8 cellular contexts compared by ENCODE assay signal in the genomic region with DNA sequence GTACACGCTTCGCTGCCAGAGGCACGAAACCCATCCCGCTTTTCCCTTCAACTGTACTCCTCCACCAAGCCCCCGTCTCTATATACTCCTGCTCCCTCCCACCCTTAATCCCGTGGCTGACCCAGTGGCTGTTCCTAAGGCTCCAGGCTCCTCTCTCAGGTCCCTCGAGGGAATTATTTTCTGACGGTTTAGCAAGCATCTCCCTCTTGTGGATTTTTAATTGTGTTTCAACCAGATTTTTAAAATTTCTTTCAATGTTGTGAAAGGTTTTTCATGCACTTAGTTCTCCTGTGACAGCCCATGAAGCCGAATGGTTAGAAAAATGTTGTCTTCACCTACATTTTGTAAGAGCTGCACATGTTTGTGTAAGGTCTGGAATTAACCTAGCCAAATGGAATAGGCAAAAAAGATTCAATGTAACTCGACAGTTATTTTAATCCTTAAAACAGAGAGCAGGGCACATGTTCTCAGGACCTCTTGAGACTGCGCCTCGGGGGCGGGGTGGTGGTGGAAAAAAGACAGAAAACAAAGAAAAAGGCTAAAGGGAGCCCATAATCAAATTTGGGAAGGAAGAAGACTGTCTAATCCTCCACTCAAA. TPM values are rescaled to one million over a fixed set of nuclear protein-coding genes. Genes with fewer than 3 reads are reported as not detected.
DNase-seq lines count a peak whose midpoint lies in the region; ATAC-seq and TF ChIP-seq lines count a peak whose summit lies in the region.

No MANE protein-coding gene starts in this region.

- peak overlapping the region; percentile 98 for H3K4me3 ChIP-seq in NT2/D1 (ENCODE audit: insufficient read length, low read depth)
- peak overlapping the region; percentile 63 to 98 for H3K4me3 ChIP-seq in mesenchymal stem cell (ENCODE audit: insufficient read depth in 1 of 2, low read depth in 1 of 2, low read length in 2 of 2)
- peak overlapping the region; percentile 74 to 98 for H3K4me3 ChIP-seq in uterus

- H3K18ac ChIP-seq in mesenchymal stem cell (ENCODE audit: low read depth in 1 of 2, low read length in 2 of 2) = peak overlapping the region in 1 of 2 experiments; percentile 37

- H2AFZ ChIP-seq in mesenchymal stem cell (ENCODE audit: low read depth, low read length) = no peak overlapping the region

- peak overlapping the region; percentile 81 for H3K4me2 ChIP-seq in mesenchymal stem cell (ENCODE audit: low read length, poor library complexity, severe bottlenecking)

- intact Hi-C loops in uterus (cut with DNase I; ENCODE audit: low total_unique reads) = no loop called here

- H2AK5ac ChIP-seq in mesenchymal stem cell (ENCODE audit: low read length, severe bottlenecking) = no peak overlapping the region

- ATAC-seq in HG02884 (IDR thresholded peaks at IDR 0.05; ENCODE audit: unreplicated experiment) (peak; percentile 35), HG02642 (IDR thresholded peaks at IDR 0.05; ENCODE audit: poor library complexity, unreplicated experiment) (no peak)

- H3K36me3 ChIP-seq in NT2/D1 (ENCODE audit: insufficient read depth, insufficient read length, low read length) = peaks cover 5% of the 10 kb centered on the region
- H3K36me3 ChIP-seq in mesenchymal stem cell (ENCODE audit: control insufficient read depth in 1 of 2, insufficient read depth in 2 of 2, low read depth in 1 of 2, low read length in 2 of 2) = no peaks in the 10 kb centered on the region
- H3K36me3 ChIP-seq in uterus = no peaks in the 10 kb centered on the region

- TF ChIP-seq POLR2A in uterus (IDR thresholded peaks at IDR 0.05) = no peak

- H3K9ac ChIP-seq in NT2/D1 (ENCODE audit: insufficient read length, low read depth) (peak overlapping the region; percentile 70), mesenchymal stem cell (ENCODE audit: low read length) (peak overlapping the region; percentile 96)

- H3K4me1 ChIP-seq in NT2/D1 (ENCODE audit: insufficient read depth, insufficient read length) (no peaks in the 10 kb centered on the region), mesenchymal stem cell (ENCODE audit: control insufficient read depth, insufficient read depth, low read depth, low read length) (peaks cover 2% of the 10 kb centered on the region), uterus (peaks cover 4 to 7% of the 10 kb centered on the region in 2 donors)

- no peak overlapping the region for H4K91ac ChIP-seq in mesenchymal stem cell (ENCODE audit: low read length)

- H3K27ac ChIP-seq in mesenchymal stem cell (ENCODE audit: low read length, poor library complexity, severe bottlenecking) (peak overlapping the region; percentile 78), uterus (peak overlapping the region; percentile 59 to 82)

- peak overlapping the region; percentile 7 for H4K8ac ChIP-seq in mesenchymal stem cell (ENCODE audit: low read length)

- peak; percentile 54 for DNase-seq in DMS153 treated with DMSO at 0.1 percent for 48 hours (lab: John Stamatoyannopoulos, UW; ENCODE audit: unreplicated experiment)
- no peak for DNase-seq in NT2/D1 (ENCODE audit: low read depth, low spot score)
- DNase-seq in dedifferentiated amniotic fluid mesenchymal stem cell (ENCODE audit: extremely low spot score) = peak; percentile 85
- DNase-seq in mesenchymal stem cell = peak; percentile 95
- no peak for DNase-seq in uterus
- DNase-seq in mesenteric fat pad (ENCODE audit: low spot score) = no peak

- no peak overlapping the region for H3K14ac ChIP-seq in mesenchymal stem cell (ENCODE audit: low read length in 2 of 2)

- no peaks in the 10 kb centered on the region for H3K27me3 ChIP-seq in NT2/D1 (ENCODE audit: insufficient read depth, insufficient read length)
- no peaks in the 10 kb centered on the region for H3K27me3 ChIP-seq in mesenchymal stem cell (ENCODE audit: control insufficient read depth in 1 of 2, insufficient read depth in 1 of 2, low read length in 2 of 2)
- H3K27me3 ChIP-seq in uterus = no peaks in the 10 kb centered on the region

- no peak overlapping the region for H2BK12ac ChIP-seq in mesenchymal stem cell (ENCODE audit: low read length in 2 of 2)

- WGBS in mesenchymal stem cell = 31% methylated on average over 12 of the region's 13 CpGs

- H3K9me3 ChIP-seq in NT2/D1 (ENCODE audit: insufficient read depth, low read length) = no peaks in the 10 kb centered on the region
- H3K9me3 ChIP-seq in mesenchymal stem cell (ENCODE audit: control insufficient read depth, low read length) = no peaks in the 10 kb centered on the region
- H3K9me3 ChIP-seq in uterus = no peaks in the 10 kb centered on the region

- TF ChIP-seq CTCF in uterus (IDR thresholded peaks at IDR 0.05) = peak; percentile 37 to 48 (median 43)

- H3K23ac ChIP-seq in mesenchymal stem cell (ENCODE audit: low read length in 2 of 2) = no peak overlapping the region

- no peak overlapping the region for H2BK15ac ChIP-seq in mesenchymal stem cell (ENCODE audit: low read depth, poor library complexity, severe bottlenecking)

- H3K4ac ChIP-seq in mesenchymal stem cell (ENCODE audit: low read depth in 1 of 2, low read length in 2 of 2) = no peak overlapping the region

- no peak overlapping the region for H2BK5ac ChIP-seq in mesenchymal stem cell (ENCODE audit: low read depth, low read length, poor library complexity, severe bottlenecking)

- no peak overlapping the region for H2BK120ac ChIP-seq in mesenchymal stem cell (ENCODE audit: low read depth, low read length)

- peaks cover 2% of the 10 kb centered on the region for H3K79me1 ChIP-seq in mesenchymal stem cell (replicated peaks; ENCODE audit: low read length, poor library complexity, severe bottlenecking)

RNA-seq across cellular contexts. Expression of a gene that starts 0.6 kb away (rescaled TPM):
- 10.4 TPM for polyA plus RNA-seq in mesenchymal stem cell (2013, experiment 1 of 2)
- 10.8 TPM for polyA plus RNA-seq in mesenchymal stem cell (2013, experiment 2 of 2)
- total RNA-seq in uterus (10 to 100 TPM; 16.5 to 41.8 (median 33.3) TPM), mesenteric fat pad (19.8 TPM)

RNA-seq across cellular contexts. Expression of a gene that starts 24.7 kb away (rescaled TPM):
- polyA plus RNA-seq in mesenchymal stem cell (2013, experiment 1 of 2) = 15.9 TPM
- 21.8 TPM for polyA plus RNA-seq in mesenchymal stem cell (2013, experiment 2 of 2)
- 10 to 100 TPM in 1 of 4 donors, not detected in 3; 22.7 TPM for total RNA-seq in uterus
- total RNA-seq in mesenteric fat pad = 0.35 TPM

RNA-seq across cellular contexts. Expression of a gene that starts 31.1 kb away (rescaled TPM):
- polyA plus RNA-seq in mesenchymal stem cell (2013, experiment 1 of 2) = 44.1 TPM
- polyA plus RNA-seq in mesenchymal stem cell (2013, experiment 2 of 2) = 43.4 TPM
- 10 to 100 TPM in 3 of 4 donors, 1 to 10 TPM in 1; 1.2 to 24.1 (median 20.3) TPM for total RNA-seq in uterus
- total RNA-seq in mesenteric fat pad = 25.4 TPM

Comparison
In these comparisons a context has a peak if more than half of its experiments do, and no peak if none do; other contexts are left out.
1. DNase-seq: peak in DMS153 treated with DMSO at 0.1 percent for 48 hours (single experiment), dedifferentiated amniotic fluid mesenchymal stem cell (single experiment) and mesenchymal stem cell (single experiment); none in NT2/D1 (single experiment), uterus (0 of 2) and mesenteric fat pad (single experiment).
2. Peak in every context shown above with its lines, with median percentiles within 50 percentile points of each other: H3K4me3 ChIP-seq.